ENCODE assay signal across 8 cellular contexts in genomic region chr14:23551266-23552028, GRCh38. TPM values are rescaled to one million over a fixed set of nuclear protein-coding genes. Genes with fewer than 3 reads are reported as not detected.
DNase-seq lines count a peak whose midpoint lies in the region; TF ChIP-seq lines count a peak whose summit lies in the region.

Gene ZFHX2, minus strand, starts transcription at chr14:23551765. Its CDS starts 16,440 bp downstream, at chr14:23535325.

- H3K27ac ChIP-seq in HL-60 (replicated peaks) (peak within 1 kb of the TSS; percentile 47), mesenchymal stem cell (ENCODE audit: low read length, poor library complexity, severe bottlenecking) (peak within 1 kb of the TSS; percentile 52)

- no peak within 1 kb of the TSS for H3K14ac ChIP-seq in mesenchymal stem cell (ENCODE audit: low read length in 2 of 2)

- DNase-seq in AG20443 (ENCODE audit: low spot score) (peak; percentile 81), GM19240 (ENCODE audit: insufficient read length, low spot score) (peak; percentile 64), HL-60 (ENCODE audit: low read depth in 1 of 2, low spot score in 1 of 2) (peak in 1 of 2 experiments; percentile 71), NCI-H748 treated with DMSO at 0.1 percent for 48 hours (lab: John Stamatoyannopoulos, UW) (peak; percentile 86), mesenchymal stem cell (peak; percentile 67)
- DNase-seq in activated CD4-positive, alpha-beta memory T cell treated with anti-CD3 and anti-CD28 coated beads for 36 hours: peak; percentile 85
- DNase-seq in effector CD8-positive, alpha-beta T cell (lab: John Stamatoyannopoulos, UW): peak; percentile 62
- DNase-seq in stimulated activated CD8-positive, alpha-beta memory T cell treated with anti-CD3 and anti-CD28 coated beads, Interleukin-12 subunit alpha, Interleukin-12 subunit beta, amount 100 ng/mL, for 1 hour (ENCODE audit: low read depth): peak; percentile 60

- H3K36me3 Mint-ChIP-seq in activated CD4-positive, alpha-beta memory T cell treated with anti-CD3 and anti-CD28 coated beads for 36 hours: no peaks in the 10 kb centered on the region

- peak within 1 kb of the TSS; percentile 59 for H2AK5ac ChIP-seq in mesenchymal stem cell (ENCODE audit: low read length, severe bottlenecking)

- H3K27me3 ChIP-seq in HL-60 (ENCODE audit: insufficient read depth, poor library complexity, severe bottlenecking) (no peaks in the 10 kb centered on the region), mesenchymal stem cell (ENCODE audit: control insufficient read depth in 1 of 2, insufficient read depth in 1 of 2, low read length in 2 of 2) (peaks cover 4 to 6% of the 10 kb centered on the region in 2 experiments)

- POLR2A ChIA-PET in activated CD4-positive, alpha-beta memory T cell treated with anti-CD3 and anti-CD28 coated beads for 36 hours (lab: Charles Lee): interaction anchor here (1.1 kb wide), 1 partner anchor 10 kb away, joined by 4 read pairs; no protein-coding TSS in a partner anchor

- H3K79me1 ChIP-seq in mesenchymal stem cell (replicated peaks; ENCODE audit: low read length, poor library complexity, severe bottlenecking): peaks cover 7% of the 10 kb centered on the region

- peak within 1 kb of the TSS; percentile 91 for H2AFZ ChIP-seq in mesenchymal stem cell (ENCODE audit: low read depth, low read length)

- H3K27me3 Mint-ChIP-seq in activated CD4-positive, alpha-beta memory T cell treated with anti-CD3 and anti-CD28 coated beads for 36 hours: no peaks in the 10 kb centered on the region

- no peak for TF ChIP-seq CTCF in HL-60 (IDR thresholded peaks at IDR 0.05; ENCODE audit: insufficient read depth, low read length)

- peak within 1 kb of the TSS in 1 of 2 experiments; percentile 60 for H3K23ac ChIP-seq in mesenchymal stem cell (ENCODE audit: low read length in 2 of 2)

- peak within 1 kb of the TSS in 1 of 2 experiments; percentile 49 for H3K18ac ChIP-seq in mesenchymal stem cell (ENCODE audit: low read depth in 1 of 2, low read length in 2 of 2)

- 2% methylated on average over 37 of the region's 49 CpGs for WGBS in mesenchymal stem cell

- H4K91ac ChIP-seq in mesenchymal stem cell (ENCODE audit: low read length): no peak within 1 kb of the TSS

- no peak within 1 kb of the TSS for H2BK120ac ChIP-seq in mesenchymal stem cell (ENCODE audit: low read depth, low read length)

- H3K9me3 ChIP-seq in mesenchymal stem cell (ENCODE audit: control insufficient read depth, low read length): no peaks in the 10 kb centered on the region

- H3K4me1 ChIP-seq in mesenchymal stem cell (ENCODE audit: control insufficient read depth, insufficient read depth, low read depth, low read length): peaks cover 17% of the 10 kb centered on the region

- H3K9ac ChIP-seq in mesenchymal stem cell (ENCODE audit: low read length): peak within 1 kb of the TSS; percentile 81

- intact Hi-C loops in activated CD4-positive, alpha-beta memory T cell treated with anti-CD3 and anti-CD28 coated beads for 36 hours (cut with micrococcal nuclease): loop anchor here (1.0 to 2.0 kb wide), 4 partner anchors 15 to 457 kb away; partner anchors contain the start of genes ACIN1, AP1G2, C14orf119 and NGDN

- H3K4me3 ChIP-seq in HL-60 (replicated peaks; ENCODE audit: insufficient read depth, low read length) (peak within 1 kb of the TSS; percentile 74), mesenchymal stem cell (ENCODE audit: insufficient read depth in 1 of 2, low read depth in 1 of 2, low read length in 2 of 2) (peak within 1 kb of the TSS; percentile 69 to 89)

- H3K4me3 Mint-ChIP-seq in activated CD4-positive, alpha-beta memory T cell treated with anti-CD3 and anti-CD28 coated beads for 36 hours: no peak within 1 kb of the TSS

- peaks cover 11% of the 10 kb centered on the region for H3K4me1 Mint-ChIP-seq in activated CD4-positive, alpha-beta memory T cell treated with anti-CD3 and anti-CD28 coated beads for 36 hours (ENCODE audit: low read depth)

- H2BK5ac ChIP-seq in mesenchymal stem cell (ENCODE audit: low read depth, low read length, poor library complexity, severe bottlenecking): no peak within 1 kb of the TSS

- no peak within 1 kb of the TSS for H2BK12ac ChIP-seq in mesenchymal stem cell (ENCODE audit: low read length in 2 of 2)

- H3K27ac Mint-ChIP-seq in activated CD4-positive, alpha-beta memory T cell treated with anti-CD3 and anti-CD28 coated beads for 36 hours: peak within 1 kb of the TSS; percentile 55

- no peaks in the 10 kb centered on the region for H3K36me3 ChIP-seq in mesenchymal stem cell (ENCODE audit: control insufficient read depth in 1 of 2, insufficient read depth in 2 of 2, low read depth in 1 of 2, low read length in 2 of 2)

- CTCF ChIA-PET in activated CD4-positive, alpha-beta memory T cell treated with anti-CD3 and anti-CD28 coated beads for 36 hours (lab: Charles Lee): interaction anchor here (0.8 to 8.1 kb wide), 8 partner anchors 10 to 403 kb away, joined by 3 to 63 read pairs (median 3); no protein-coding TSS in a partner anchor

- H4K8ac ChIP-seq in mesenchymal stem cell (ENCODE audit: low read length): peak within 1 kb of the TSS; percentile 92

- no peak within 1 kb of the TSS for H2BK15ac ChIP-seq in mesenchymal stem cell (ENCODE audit: low read depth, poor library complexity, severe bottlenecking)

- H3K9me3 Mint-ChIP-seq in activated CD4-positive, alpha-beta memory T cell treated with anti-CD3 and anti-CD28 coated beads for 36 hours: no peaks in the 10 kb centered on the region

- peak within 1 kb of the TSS; percentile 85 for H3K4me2 ChIP-seq in mesenchymal stem cell (ENCODE audit: low read length, poor library complexity, severe bottlenecking)

- H3K4ac ChIP-seq in mesenchymal stem cell (ENCODE audit: low read depth in 1 of 2, low read length in 2 of 2): peak within 1 kb of the TSS in 1 of 2 experiments; percentile 13

RNA-seq across cellular contexts. Expression of gene ZFHX2, which starts in this region (rescaled TPM):
- total RNA-seq in activated CD4-positive, alpha-beta memory T cell treated with anti-CD3 and anti-CD28 coated beads for 36 hours: 1 to 10 TPM; 1.2 to 1.4 TPM
- 0.19 TPM for polyA plus RNA-seq in mesenchymal stem cell (2013, experiment 1 of 2)
- polyA plus RNA-seq in mesenchymal stem cell (2013, experiment 2 of 2): 0.23 TPM
